In the genomic region with DNA sequence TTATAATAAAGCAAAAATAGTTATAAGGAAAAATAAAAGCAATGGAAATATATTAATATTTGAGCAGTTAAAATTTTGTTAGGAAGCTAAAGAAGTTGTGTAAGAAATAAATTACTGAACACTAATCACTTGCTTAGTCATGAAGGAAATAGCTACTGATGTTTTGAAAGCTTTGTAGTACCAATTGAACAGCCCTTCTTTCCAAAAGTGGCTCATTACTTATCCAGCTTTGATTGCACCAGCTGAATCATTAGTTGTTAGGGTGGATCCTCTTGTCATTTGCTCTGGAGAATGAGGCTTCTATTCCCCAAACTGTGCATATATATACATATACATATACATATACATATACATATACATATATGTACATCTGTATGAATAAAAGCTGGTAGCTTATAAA, we compare ENCODE assay signal across 18 cellular contexts.
"Had no signal": no experiment of that assay in that cellular context is flagged by ENCODE, and none has a peak within 500 bp of the region (broad histone marks: within the 10 kb centered on the region; RNA-seq: fewer than 3 reads in every experiment).

No MANE protein-coding gene starts in this region.

- H3K9me3 ChIP-seq: gastrocnemius medialis, mucosa of descending colon, neutrophil, testis, tibial artery had no signal

- H3K36me3 ChIP-seq: gastrocnemius medialis, neutrophil, tibial artery had no signal

- DNase-seq: cortex of kidney; effector memory CD8-positive, alpha-beta T cell; gastrocnemius medialis; head of caudate nucleus; mesenchymal stem cell; mucosa of descending colon; naive B cell; stimulated activated CD4-positive, alpha-beta T cell treated with anti-CD3 and anti-CD28 coated beads, Interleukin-4, amount 100 ng/mL, for 4 hours; stimulated activated naive CD8-positive, alpha-beta T cell treated with anti-CD3 and anti-CD28 coated beads, Interleukin-15, Interleukin-2, amounts not matched to agents 100 U/mL and 50 U/mL, for 24 hours; substantia nigra; testis; tibial artery had no signal

- H3K4me3 ChIP-seq: gastrocnemius medialis, lung, mucosa of descending colon, testis, tibial artery had no signal

- H3K27me3 ChIP-seq: gastrocnemius medialis, testis, tibial artery had no signal

- H3K4me1 ChIP-seq: gastrocnemius medialis, parathyroid adenoma, testis, tibial artery had no signal

- H3K79me2 ChIP-seq: parathyroid adenoma had no signal

- H2AFZ ChIP-seq: parathyroid adenoma had no signal

- H3K9ac ChIP-seq: parathyroid adenoma had no signal

- H3K27ac ChIP-seq: gastrocnemius medialis, neutrophil, parathyroid adenoma, testis, tibial artery had no signal

- ATAC-seq: effector memory CD8-positive, alpha-beta T cell; gastrocnemius medialis; mucosa of descending colon; natural killer cell treated with Interleukin-12 subunit alpha and Interleukin-12 subunit beta and Interleukin-15 and Interleukin-18, amount 100 ng/mL, for 72 hours; sciatic nerve; stimulated activated memory B cell treated with anti-CD40 and anti-IgM and Interleukin-4, amounts not matched to agents 10 μg/mL and 1 μg/mL and 100 μg/mL, for 72 hours; stimulated activated naive CD8-positive, alpha-beta T cell treated with anti-CD3 and anti-CD28 coated beads, Interleukin-15, Interleukin-2, amounts not matched to agents 100 U/mL and 50 U/mL, for 24 hours had no signal
